29 cellular contexts compared by ENCODE assay signal in the genomic region with DNA sequence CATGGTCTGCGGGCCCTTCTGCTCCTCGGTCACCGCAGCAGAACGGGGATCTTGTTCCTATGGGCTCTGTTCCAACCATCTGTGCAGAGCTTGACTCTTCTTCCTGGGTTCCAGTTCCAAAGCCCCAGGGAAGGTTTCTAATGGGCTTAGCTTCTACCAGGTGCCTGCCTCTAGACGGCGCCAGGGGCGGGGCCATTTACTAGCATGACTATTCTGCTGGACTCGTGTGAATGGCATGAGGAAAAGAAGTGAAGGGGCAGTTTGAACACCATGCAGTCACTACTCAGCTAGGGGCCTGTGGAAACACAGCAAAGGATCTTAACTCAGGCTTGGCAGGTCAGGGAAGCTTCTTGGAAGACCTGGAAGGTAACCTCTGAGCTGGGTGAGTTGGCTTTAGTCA.
DNase-seq lines count a peak whose midpoint lies in the region; ATAC-seq and TF ChIP-seq lines count a peak whose summit lies in the region.
"Had no signal": no experiment of that assay in that cellular context is flagged by ENCODE, and none has a peak within 500 bp of the region (broad histone marks: within the 10 kb centered on the region; RNA-seq: fewer than 3 reads in every experiment).

No MANE protein-coding gene starts in this region.

- no peak overlapping the region for H4K8ac ChIP-seq in mesenchymal stem cell (ENCODE audit: low read length)

- peaks cover 0 to 6% of the 10 kb centered on the region in 2 experiments; a peak in 1 of 4 replicates for H3K4me1 ChIP-seq in HCT116 (ENCODE audit: control insufficient read depth in 1 of 2, insufficient read depth in 2 of 2, low read length in 2 of 2)
- no peaks in the 10 kb centered on the region for H3K4me1 ChIP-seq in PC-3 (ENCODE audit: insufficient read depth, low read length)
- H3K4me1 ChIP-seq in fibroblast of lung (ENCODE audit: control insufficient read depth, extremely low read depth, insufficient read depth, low read length) = no peaks in the 10 kb centered on the region
- H3K4me1 ChIP-seq in mesenchymal stem cell (ENCODE audit: control insufficient read depth, insufficient read depth, low read depth, low read length) = no peaks in the 10 kb centered on the region
- H3K4me1 ChIP-seq: BLaER1 treated with 17β-estradiol and CSF1 and Interleukin-3, amounts not matched to agents 10 nM and 100 nM; left lung; Peyer's patch; prostate gland; SJCRH30; uterus had no signal

- 72% methylated on average over 8 of the region's 8 CpGs for WGBS in mesenchymal stem cell

- H3K79me2 ChIP-seq in HCT116 (ENCODE audit: insufficient read depth, low read length) = no peaks in the 10 kb centered on the region
- no peaks in the 10 kb centered on the region for H3K79me2 ChIP-seq in PC-3 (ENCODE audit: low read length)
- no peaks in the 10 kb centered on the region for H3K79me2 ChIP-seq in fibroblast of lung (ENCODE audit: control insufficient read depth, insufficient read depth, low read length)

- H3K9ac ChIP-seq in HCT116 (ENCODE audit: low read length) (no peak overlapping the region), PC-3 (ENCODE audit: low read length) (no peak overlapping the region), fibroblast of lung (ENCODE audit: insufficient read depth, low read length) (no peak overlapping the region), mesenchymal stem cell (ENCODE audit: low read length) (no peak overlapping the region)
- H3K9ac ChIP-seq: BLaER1 treated with 17β-estradiol and CSF1 and Interleukin-3, amounts not matched to agents 10 nM and 100 nM had no signal

- BruUV-seq in HCT116 (replicated peaks; lab: Mats Ljungman, UMichigan) = no TSS peak
- BruUV-seq in PC-3 (replicated peaks; lab: Mats Ljungman, UMichigan) = no TSS peak

- H3K79me1 ChIP-seq in mesenchymal stem cell (replicated peaks; ENCODE audit: low read length, poor library complexity, severe bottlenecking) = no peaks in the 10 kb centered on the region

- TF ChIP-seq RAD21 in HCT116 (IDR thresholded peaks at IDR 0.05; ENCODE audit: low read depth) = no peak

- no peak overlapping the region for H2BK120ac ChIP-seq in mesenchymal stem cell (ENCODE audit: low read depth, low read length)

- intact Hi-C loops in HCT116 (cut with micrococcal nuclease) (no loop called here), PC-3 (cut with micrococcal nuclease) (no loop called here)

- H3K18ac ChIP-seq in mesenchymal stem cell (ENCODE audit: low read depth in 1 of 2, low read length in 2 of 2) = no peak overlapping the region

- no peaks in the 10 kb centered on the region for H3K27me3 ChIP-seq in HCT116 (ENCODE audit: insufficient read depth, low read length)
- H3K27me3 ChIP-seq in PC-3 (ENCODE audit: low read length) = peaks cover 18% of the 10 kb centered on the region; the same call in 1 of the 2 replicates
- H3K27me3 ChIP-seq in fibroblast of lung (ENCODE audit: control insufficient read depth, insufficient read depth, low read length) = no peaks in the 10 kb centered on the region
- peaks cover 3 to 7% of the 10 kb centered on the region in 2 experiments for H3K27me3 ChIP-seq in mesenchymal stem cell (ENCODE audit: control insufficient read depth in 1 of 2, insufficient read depth in 1 of 2, low read length in 2 of 2)
- H3K27me3 ChIP-seq: BLaER1 treated with 17β-estradiol and CSF1 and Interleukin-3, amounts not matched to agents 10 nM and 100 nM; Peyer's patch; SJCRH30; uterus had no signal

- no peaks in the 10 kb centered on the region for H3K36me3 ChIP-seq in HCT116 (ENCODE audit: control insufficient read depth in 1 of 2, insufficient read depth in 2 of 2, low read length in 2 of 2)
- no peaks in the 10 kb centered on the region for H3K36me3 ChIP-seq in PC-3 (ENCODE audit: low read depth, low read length)
- no peaks in the 10 kb centered on the region for H3K36me3 ChIP-seq in fibroblast of lung (ENCODE audit: control insufficient read depth, insufficient read depth, low read length)
- no peaks in the 10 kb centered on the region for H3K36me3 ChIP-seq in mesenchymal stem cell (ENCODE audit: control insufficient read depth in 1 of 2, insufficient read depth in 2 of 2, low read depth in 1 of 2, low read length in 2 of 2)
- H3K36me3 ChIP-seq: BLaER1 treated with 17β-estradiol and CSF1 and Interleukin-3, amounts not matched to agents 10 nM and 100 nM; left lung; Peyer's patch; prostate gland; SJCRH30; uterus had no signal

- no peak overlapping the region for H2BK12ac ChIP-seq in mesenchymal stem cell (ENCODE audit: low read length in 2 of 2)

- H4K20me1 ChIP-seq in HCT116 (ENCODE audit: insufficient read depth) (no peaks in the 10 kb centered on the region), PC-3 (ENCODE audit: low read length) (no peaks in the 10 kb centered on the region), fibroblast of lung (ENCODE audit: control insufficient read depth, extremely low read depth, insufficient read depth, low read length) (no peaks in the 10 kb centered on the region)
- H4K20me1 ChIP-seq: BLaER1 treated with 17β-estradiol and CSF1 and Interleukin-3, amounts not matched to agents 10 nM and 100 nM had no signal

- H3K4me3 ChIP-seq in HCT116 (replicated peaks in 1 of 2; ENCODE audit: low read depth in 1 of 2, low read length in 2 of 2) (no peak overlapping the region), PC-3 (ENCODE audit: low read length) (no peak overlapping the region), fibroblast of lung (replicated peaks in 1 of 4; ENCODE audit: control extremely low read depth in 1 of 4, insufficient read depth in 1 of 4, low read depth in 3 of 4, low read length in 4 of 4) (no peak overlapping the region), mesenchymal stem cell (ENCODE audit: insufficient read depth in 1 of 2, low read depth in 1 of 2, low read length in 2 of 2) (no peak overlapping the region)
- H3K4me3 ChIP-seq: BLaER1 treated with 17β-estradiol and CSF1 and Interleukin-3, amounts not matched to agents 10 nM and 100 nM; left lung; Peyer's patch; prostate gland; SJCRH30; uterus had no signal

- H3K9me3 ChIP-seq in HCT116 (ENCODE audit: control insufficient read depth in 1 of 2, insufficient read depth in 1 of 2, low read depth in 1 of 2, low read length in 2 of 2) (no peaks in the 10 kb centered on the region), PC-3 (ENCODE audit: low read length) (no peaks in the 10 kb centered on the region), fibroblast of lung (ENCODE audit: control insufficient read depth, insufficient read depth, low read depth, low read length) (no peaks in the 10 kb centered on the region), mesenchymal stem cell (ENCODE audit: control insufficient read depth, low read length) (no peaks in the 10 kb centered on the region)
- H3K9me3 ChIP-seq: BLaER1 treated with 17β-estradiol and CSF1 and Interleukin-3, amounts not matched to agents 10 nM and 100 nM; left lung; Peyer's patch; prostate gland; SJCRH30; uterus had no signal

- TF ChIP-seq CTCF in HCT116 (IDR thresholded peaks at IDR 0.05 in 2 of 3, conservative IDR thresholded peaks at IDR 0.05 in 1 of 3; ENCODE audit: borderline replicate concordance in 1 of 3, insufficient read depth in 1 of 3, low read depth in 2 of 3, low read length in 2 of 3) (no peak), PC-3 (conservative IDR thresholded peaks at IDR 0.05; ENCODE audit: low read depth, low read length) (0 out of 2 replicates have a peak, but pooled peaks have one; percentile 18), fibroblast of lung (conservative IDR thresholded peaks at IDR 0.05 in 1 of 2, IDR thresholded peaks at IDR 0.05 in 1 of 2; ENCODE audit: low read depth in 1 of 2, low read length in 2 of 2) (no peak)

- H3K27ac ChIP-seq in HCT116 (ENCODE audit: low read depth, low read length) (no peak overlapping the region), PC-3 (ENCODE audit: low read length) (no peak overlapping the region), fibroblast of lung (ENCODE audit: insufficient read depth, low read length) (no peak overlapping the region), mesenchymal stem cell (ENCODE audit: low read length, poor library complexity, severe bottlenecking) (no peak overlapping the region)
- H3K27ac ChIP-seq: BLaER1 treated with 17β-estradiol and CSF1 and Interleukin-3, amounts not matched to agents 10 nM and 100 nM; HL-60; left lung; Peyer's patch; prostate gland; SJCRH30 had no signal

- no peak overlapping the region for H3K23ac ChIP-seq in mesenchymal stem cell (ENCODE audit: low read length in 2 of 2)

- DNase-seq in DMS 273 treated with DMSO at 0.1 percent for 48 hours (lab: John Stamatoyannopoulos, UW) (peak; percentile 67), HCT116 (ENCODE audit: low read depth, low spot score) (no peak), PC-3 (peak; percentile 43), fibroblast of lung (ENCODE audit: low read depth in 2 of 2) (peak; percentile 10 to 14), mesenchymal stem cell (no peak), SIG-M5 (lab: John Stamatoyannopoulos, UW) (no peak), NCI-H187 (lab: John Stamatoyannopoulos, UW) (no peak)
- DNase-seq in stimulated activated CD4-positive, alpha-beta T cell treated with anti-CD3 and anti-CD28 coated beads, Interleukin-12 subunit alpha, Interleukin-12 subunit beta, amount 100 ng/mL, for 4 hours = no peak
- DNase-seq: activated CD4-positive, alpha-beta memory T cell treated with anti-CD3 and anti-CD28 coated beads, Interleukin-2, amount 10 ng/mL, durations not matched to agents 7 days and 5 days; activated CD8-positive, alpha-beta memory T cell treated with anti-CD3 and anti-CD28 coated beads, Interleukin-2, amount 50 U/mL, for 48 hours; activated naive CD4-positive, alpha-beta T cell treated with anti-CD3 and anti-CD28 coated beads, Interleukin-2, amount 50 U/mL, for 16 hours; anterior cingulate cortex; DND-41; HFFc6; hypothalamus; immature natural killer cell; left lung; NCI-H1092; NCI-H2029; Peyer's patch; stimulated activated CD4-positive, alpha-beta T cell treated with anti-CD3 and anti-CD28 coated beads, Interleukin-15, amount 100 ng/mL, for 24 hours; stimulated activated naive B cell treated with anti-CD40 and anti-IgM and Interleukin-4, amounts not matched to agents 10 μg/mL and 1 μg/mL and 100 μg/mL, for 72 hours; T-helper 1 cell; uterus had no signal

- H3K9me2 ChIP-seq in HCT116 (ENCODE audit: insufficient read depth) (no peaks in the 10 kb centered on the region), PC-3 (replicated peaks; ENCODE audit: low read length) (no peaks in the 10 kb centered on the region)

- no peak overlapping the region for H2BK15ac ChIP-seq in mesenchymal stem cell (ENCODE audit: low read depth, poor library complexity, severe bottlenecking)

- no peak overlapping the region for H4K91ac ChIP-seq in mesenchymal stem cell (ENCODE audit: low read length)

- ATAC-seq in HCT116 (0 out of 2 replicates have a peak, but pooled peaks have one; percentile 50), PC-3 (peak; percentile 37)
- ATAC-seq: activated CD4-positive, CD25-positive, alpha-beta regulatory T cell treated with anti-CD3 and anti-CD28 coated beads, Interleukin-2, amount 50 U/mL, for 24 hours; left lung; stimulated activated naive B cell treated with anti-CD40 and anti-IgM and Interleukin-4, amounts not matched to agents 10 μg/mL and 1 μg/mL and 100 μg/mL, for 72 hours had no signal

- no peak overlapping the region for H2AK5ac ChIP-seq in mesenchymal stem cell (ENCODE audit: low read length, severe bottlenecking)

- RAD21 ChIA-PET in HCT116 (lab: Charles Lee; ENCODE audit: low non-redundant PET in 1 of 2, low total read pairs in 2 of 2, uncharacterized antibody in 2 of 2, unreplicated experiment in 2 of 2) = no interaction called here

- H3K4me2 ChIP-seq in HCT116 (ENCODE audit: low read length) (no peak overlapping the region), PC-3 (ENCODE audit: low read length) (no peak overlapping the region), fibroblast of lung (ENCODE audit: extremely low read depth, insufficient read depth, low read length) (no peak overlapping the region), mesenchymal stem cell (ENCODE audit: low read length, poor library complexity, severe bottlenecking) (no peak overlapping the region)
- H3K4me2 ChIP-seq: BLaER1 treated with 17β-estradiol and CSF1 and Interleukin-3, amounts not matched to agents 10 nM and 100 nM had no signal

- POLR2A ChIA-PET in HCT116 (lab: Charles Lee) = no interaction called here
- POLR2A ChIA-PET in PC-3 (lab: Charles Lee; ENCODE audit: unreplicated experiment) = no interaction called here

- CTCF ChIA-PET in HCT116 (lab: Charles Lee) (no interaction called here), PC-3 (lab: Charles Lee) (no interaction called here)

- H2AFZ ChIP-seq in HCT116 (ENCODE audit: low read depth, low read length, poor library complexity, severe bottlenecking) (no peak overlapping the region), PC-3 (ENCODE audit: low read length) (no peak overlapping the region), fibroblast of lung (ENCODE audit: low read length) (no peak overlapping the region), mesenchymal stem cell (ENCODE audit: low read depth, low read length) (no peak overlapping the region)

- H2BK5ac ChIP-seq in mesenchymal stem cell (ENCODE audit: low read depth, low read length, poor library complexity, severe bottlenecking) = no peak overlapping the region

- no peak overlapping the region for H3K4ac ChIP-seq in mesenchymal stem cell (ENCODE audit: low read depth in 1 of 2, low read length in 2 of 2)

- H3F3A ChIP-seq in PC-3 (ENCODE audit: low read length, unreplicated experiment) = no peaks in the 10 kb centered on the region

- no peak for TF ChIP-seq POLR2A in HCT116 (IDR thresholded peaks at IDR 0.05; ENCODE audit: borderline replicate concordance, extremely low read depth, insufficient read depth, insufficient read length)

- no peak overlapping the region for H3K14ac ChIP-seq in mesenchymal stem cell (ENCODE audit: low read length in 2 of 2)

Comparison
In these comparisons a context has a peak if more than half of its experiments do, and no peak if none do; other contexts are left out.
1. DNase-seq: peak in DMS 273 treated with DMSO at 0.1 percent for 48 hours (single experiment), PC-3 (single experiment) and fibroblast of lung (2 of 2); none in HCT116 (single experiment), stimulated activated CD4-positive, alpha-beta T cell treated with anti-CD3 and anti-CD28 coated beads, Interleukin-12 subunit alpha, Interleukin-12 subunit beta, amount 100 ng/mL, for 4 hours (single experiment), mesenchymal stem cell (single experiment), SIG-M5 (single experiment) and NCI-H187 (0 of 2).